ENCODE assay signal across 22 cellular contexts in genomic region chr11:47631473-47631872, GRCh38. TPM values are rescaled to one million over a fixed set of nuclear protein-coding genes. Genes with fewer than 3 reads are reported as not detected.
DNase-seq lines count a peak whose midpoint lies in the region; ATAC-seq and TF ChIP-seq lines count a peak whose summit lies in the region.
"Had no signal": no experiment of that assay in that cellular context is flagged by ENCODE, and none has a peak within 500 bp of the region (broad histone marks: within the 10 kb centered on the region; RNA-seq: fewer than 3 reads in every experiment).

No MANE protein-coding gene starts in this region.

- DNase-seq in LHCN-M2 (ENCODE audit: low read depth) (peak; percentile 14), cardiac fibroblast (ENCODE audit: low read depth in 2 of 2) (peak; percentile 14), substantia nigra (lab: John Stamatoyannopoulos, UW) (no peak), kidney glomerular epithelial cell (lab: John Stamatoyannopoulos, UW) (no peak)
- DNase-seq: activated B cell treated with CpG ODN at 0.5 μM for 24 hours; activated CD4-positive, alpha-beta memory T cell treated with anti-CD3 and anti-CD28 coated beads for 36 hours; activated gamma-delta T cell; amygdala; caudate nucleus; DMS 273 treated with DMSO at 0.1 percent for 48 hours; heart left ventricle; naive B cell; stimulated activated naive B cell treated with anti-CD40 and anti-IgM and Interleukin-4, amounts not matched to agents 10 μg/mL and 1 μg/mL and 100 μg/mL, for 72 hours; testis had no signal

- H3K27ac ChIP-seq in 22Rv1, result peak overlapping the region; percentile 6; the same call in 1 of the 2 replicates
- no peak overlapping the region for H3K27ac ChIP-seq in substantia nigra (ENCODE audit: low read depth, low read length, poor library complexity, severe bottlenecking)
- H3K27ac ChIP-seq: epithelial cell of prostate, heart left ventricle, testis, vagina had no signal

- no peak for TF ChIP-seq CTCF in 22Rv1 (IDR thresholded peaks at IDR 0.05)
- TF ChIP-seq CTCF in cardiac fibroblast (IDR thresholded peaks at IDR 0.05; ENCODE audit: low read depth, low read length), result no peak

- no peak overlapping the region for H3K4me3 ChIP-seq in cardiac fibroblast (replicated peaks in 1 of 2; ENCODE audit: low read depth in 2 of 2, low read length in 2 of 2)
- H3K4me3 ChIP-seq: HAP-1, heart left ventricle, smooth muscle cell, testis, vagina had no signal

- ATAC-seq in HG03354 (IDR thresholded peaks at IDR 0.05; ENCODE audit: poor library complexity, severe bottlenecking, unreplicated experiment), result no peak
- ATAC-seq: heart left ventricle; stimulated activated naive B cell treated with anti-CD40 and anti-IgM and Interleukin-4, amounts not matched to agents 10 μg/mL and 1 μg/mL and 100 μg/mL, for 72 hours had no signal

RNA-seq across cellular contexts. Expression of gene MTCH2, which starts 10.9 kb away (rescaled TPM):
- total RNA-seq in LHCN-M2 (2014; rRNA removed), result 142 and 143 TPM in 2 replicates
- polyA plus RNA-seq in LHCN-M2 (2012), result 200 TPM

RNA-seq across cellular contexts. Expression of gene C1QTNF4, which starts 37.3 kb away (rescaled TPM):
- 0.19 TPM in 1 of 2 replicates, not detected in the other for total RNA-seq in LHCN-M2 (2014; rRNA removed)
- polyA plus RNA-seq in LHCN-M2 (2012), result not detected
- total RNA-seq: activated B cell treated with CpG ODN at 0.5 μM for 24 hours; activated CD4-positive, alpha-beta memory T cell treated with anti-CD3 and anti-CD28 coated beads for 36 hours; renal cortical epithelial cell had no signal

RNA-seq across cellular contexts. Expression of gene FAM180B, which starts 45.0 kb away (rescaled TPM):
- total RNA-seq in LHCN-M2 (2014; rRNA removed), result not detected in 2 replicates
- not detected for polyA plus RNA-seq in LHCN-M2 (2012)
- total RNA-seq: activated CD4-positive, alpha-beta memory T cell treated with anti-CD3 and anti-CD28 coated beads for 36 hours; fibroblast of villous mesenchyme; renal cortical epithelial cell; smooth muscle cell; testis; vagina had no signal
- polyA plus RNA-seq: smooth muscle cell had no signal

RNA-seq across cellular contexts. Expression of gene NDUFS3, which starts 52.6 kb away (rescaled TPM):
- total RNA-seq in LHCN-M2 (2014; rRNA removed), result 83.5 and 104 TPM in 2 replicates
- polyA plus RNA-seq in LHCN-M2 (2012), result 114 TPM

RNA-seq across cellular contexts. Expression of gene KBTBD4, which starts 52.7 kb away (rescaled TPM):
- 25.3 and 30.4 TPM in 2 replicates for total RNA-seq in LHCN-M2 (2014; rRNA removed)
- polyA plus RNA-seq in LHCN-M2 (2012), result 16.5 TPM

Comparison
In these comparisons a context has a peak if more than half of its experiments do, and no peak if none do; other contexts are left out.
1. DNase-seq: peak in LHCN-M2 (single experiment) and cardiac fibroblast (2 of 2); none in substantia nigra (0 of 49) and kidney glomerular epithelial cell (single experiment).